Comparison of ENCODE assay signal across 8 cellular contexts in genomic region chr20:47501483-47502270, GRCh38. TPM values are rescaled to one million over a fixed set of nuclear protein-coding genes. Genes with fewer than 3 reads are reported as not detected.
DNase-seq lines count a peak whose midpoint lies in the region; ATAC-seq and TF ChIP-seq lines count a peak whose summit lies in the region.

TSS of gene NCOA3 (plus strand) at chr20:47501887. CDS start at chr20:47622248, 120,361 bp downstream.

- peak; percentile 99 for TF ChIP-seq POLR2A in right lobe of liver (IDR thresholded peaks at IDR 0.05)

- peaks cover 0 to 26% (median 0%) of the 10 kb centered on the region in 4 donors for H3K4me1 ChIP-seq in right lobe of liver

- DNase-seq in CD14-positive monocyte (ENCODE audit: low spot score) (peak; percentile 78), NCI-H774 (lab: John Stamatoyannopoulos, UW) (peak; percentile 87), dorsolateral prefrontal cortex (peak; percentile 93 to 97 (median 96)), right lobe of liver (peak; percentile 95 to 97 (median 96))
- DNase-seq in activated CD4-positive, alpha-beta T cell treated with anti-CD3 and anti-CD28 coated beads, Interleukin-2, amount 50 U/mL, for 4 hours = peak; percentile 91 to 92
- DNase-seq in stimulated activated CD4-positive, alpha-beta T cell treated with anti-CD3 and anti-CD28 coated beads, Interleukin-4, amount 100 ng/mL, for 24 hours = peak; percentile 92

- no peaks in the 10 kb centered on the region for H3K9me3 ChIP-seq in right lobe of liver

- H3K4me3 Mint-ChIP-seq in CD14-positive monocyte = peak within 1 kb of the TSS; percentile 95 to 97

- H3K27ac Mint-ChIP-seq in CD14-positive monocyte = peak within 1 kb of the TSS; percentile 90 to 98 (median 95)

- H3K9me3 Mint-ChIP-seq in CD14-positive monocyte = peaks cover 0 to 3% (median 0%) of the 10 kb centered on the region in 7 donors

- peak; percentile 66 for ATAC-seq in GM19351 (IDR thresholded peaks at IDR 0.05; ENCODE audit: unreplicated experiment)
- ATAC-seq in HG03565 (IDR thresholded peaks at IDR 0.05; ENCODE audit: unreplicated experiment) = peak; percentile 47
- peak; percentile 98 to 99 (median 98) for ATAC-seq in right lobe of liver

- peaks cover 0 to 2% (median 0%) of the 10 kb centered on the region in 3 donors for H3K27me3 Mint-ChIP-seq in CD14-positive monocyte (ENCODE audit: low read depth in 3 of 3)

- H3K27ac ChIP-seq in dorsolateral prefrontal cortex (peak within 1 kb of the TSS; percentile 12 to 94 (median 84)), right lobe of liver (peak within 1 kb of the TSS; percentile 78 to 92 (median 84))

- H3K4me3 ChIP-seq in dorsolateral prefrontal cortex = peak within 1 kb of the TSS; percentile 68 to 98 (median 91)
- H3K4me3 ChIP-seq in right lobe of liver = peak within 1 kb of the TSS; percentile 90 to 95 (median 92)

- TF ChIP-seq CTCF in CD14-positive monocyte (IDR thresholded peaks at IDR 0.05) (peak; percentile 65), dorsolateral prefrontal cortex (IDR thresholded peaks at IDR 0.05 in 54 of 56, conservative IDR thresholded peaks at IDR 0.05 in 2 of 56; ENCODE audit: low read depth in 1 of 56, partially characterized antibody in 56 of 56) (peak in 54 of 56 donors; percentile 30 to 81 (median 61)), right lobe of liver (IDR thresholded peaks at IDR 0.05) (peak; percentile 40 to 83 (median 45))

- under 1% methylated on average over 37 of the region's 74 CpGs for WGBS in right lobe of liver (ENCODE audit: insufficient coverage, low coverage, low lambda C conversion rate, missing lambda C conversion rate)

- H3K4me1 Mint-ChIP-seq in CD14-positive monocyte = peaks cover 35% of the 10 kb centered on the region

- peaks cover 0 to 1% of the 10 kb centered on the region in 2 donors for H3K36me3 Mint-ChIP-seq in CD14-positive monocyte

- no peaks in the 10 kb centered on the region for H3K36me3 ChIP-seq in right lobe of liver

- H3K27me3 ChIP-seq in dorsolateral prefrontal cortex = no peaks in the 10 kb centered on the region
- H3K27me3 ChIP-seq in right lobe of liver = no peaks in the 10 kb centered on the region

- intact Hi-C loops in CD14-positive monocyte (cut with micrococcal nuclease) (loop anchor here in 1 of 2 donors (5.0 kb wide), 2 partner anchors 84 to 111 kb away; no protein-coding TSS in a partner anchor), dorsolateral prefrontal cortex (cut with DNase I) (loop anchor here (2.0 to 5.0 kb wide), 2 partner anchors 73 to 89 kb away; no protein-coding TSS in a partner anchor), right lobe of liver (cut with DNase I) (no loop called here)

RNA-seq across cellular contexts. Expression of gene NCOA3, which starts in this region (rescaled TPM):
- polyA plus RNA-seq in CD14-positive monocyte = 10 to 100 TPM; 13.5 to 21.3 TPM
- total RNA-seq in dorsolateral prefrontal cortex (10 to 100 TPM; 15.5 to 33.7 (median 20.9) TPM), right lobe of liver (10 to 100 TPM; 11.2 to 15.1 (median 13.8) TPM)

Comparison
In these comparisons a context has a peak if more than half of its experiments do, and no peak if none do; other contexts are left out.
1. Peak in every context shown above with its lines: DNase-seq, ATAC-seq, H3K4me3 ChIP-seq and H3K27ac ChIP-seq.
2. ATAC-seq: peak in every context shown above with its lines; median percentile 98 in right lobe of liver; 66 in GM19351; 47 in HG03565.
3. intact Hi-C loops: an anchor here in dorsolateral prefrontal cortex (2.0 to 5.0 kb wide); none called in right lobe of liver.